Comparison of ENCODE assay signal across 21 cellular contexts in genomic region chr3:123442908-123443307, GRCh38. TPM values are rescaled to one million over a fixed set of nuclear protein-coding genes. Genes with fewer than 3 reads are reported as not detected.
"Had no signal": no experiment of that assay in that cellular context is flagged by ENCODE, and none has a peak within 500 bp of the region (broad histone marks: within the 10 kb centered on the region; RNA-seq: fewer than 3 reads in every experiment).

No MANE protein-coding gene starts in this region.

- H3K4me3 ChIP-seq: body of pancreas, cardiac muscle cell, gastrocnemius medialis, lung, uterus had no signal

- H3K27me3 ChIP-seq: body of pancreas, uterus had no signal

- ATAC-seq: body of pancreas; effector memory CD8-positive, alpha-beta T cell; esophagus mucosa; gastrocnemius medialis; naive thymus-derived CD8-positive, alpha-beta T cell; WTC11 had no signal

- H3K4me1 ChIP-seq: gastrocnemius medialis, uterus had no signal

- H3K27ac ChIP-seq: body of pancreas, cardiac muscle cell, gastrocnemius medialis, uterus had no signal

- H3K9me3 ChIP-seq: body of pancreas, gastrocnemius medialis, uterus had no signal

- DNase-seq: activated CD4-positive, alpha-beta T cell treated with anti-CD3 and anti-CD28 coated beads, Interleukin-2, amount 50 U/mL, for 48 hours; activated naive CD4-positive, alpha-beta T cell treated with anti-CD3 and anti-CD28 coated beads, Interleukin-2, amount 10 ng/mL, durations not matched to agents 7 days and 5 days; activated T-cell treated with anti-CD3 and anti-CD28 coated beads, Interleukin-2, amount 50 U/mL, for 48 hours; amygdala; body of pancreas; effector memory CD8-positive, alpha-beta T cell; gastrocnemius medialis; naive thymus-derived CD8-positive, alpha-beta T cell; retina; stimulated activated CD4-positive, alpha-beta T cell treated with anti-CD3 and anti-CD28 coated beads, Interleukin-4, amount 100 ng/mL, for 24 hours; stimulated activated naive CD4-positive, alpha-beta T cell treated with Interleukin-2 at 50 U/mL for 16 hours; T1000; trophoblast cell; uterus had no signal

- H3K36me3 ChIP-seq: cardiac muscle cell, gastrocnemius medialis, uterus had no signal

RNA-seq across cellular contexts. Expression of gene ADCY5, which starts 6.0 kb away (rescaled TPM):
- total RNA-seq: activated CD8-positive, alpha-beta memory T cell treated with anti-CD3 and anti-CD28 coated beads for 36 hours; endothelial cell of umbilical vein; naive thymus-derived CD8-positive, alpha-beta T cell had no signal
- polyA plus RNA-seq: keratinocyte had no signal
